Comparison of ENCODE assay signal across 13 cellular contexts in genomic region chr1:108041360-108042143, GRCh38.
DNase-seq lines count a peak whose midpoint lies in the region; ATAC-seq and TF ChIP-seq lines count a peak whose summit lies in the region.
"Had no signal": no experiment of that assay in that cellular context is flagged by ENCODE, and none has a peak within 500 bp of the region (broad histone marks: within the 10 kb centered on the region; RNA-seq: fewer than 3 reads in every experiment).

No MANE protein-coding gene starts in this region.

- peak overlapping the region in 7 of 8 donors; percentile 8 to 71 (median 45) for H3K4me3 Mint-ChIP-seq in naive B cell
- H3K4me3 Mint-ChIP-seq: HFFc6 had no signal

- peak; percentile 13 for DNase-seq in GM06990 (ENCODE audit: extremely low read depth, insufficient read length)
- DNase-seq in KG1 (lab: John Stamatoyannopoulos, UW): peak; percentile 74
- no peak for DNase-seq in activated naive CD4-positive, alpha-beta T cell treated with anti-CD3 and anti-CD28 coated beads, Interleukin-2, amount 50 U/mL, for 72 hours (ENCODE audit: low spot score in 2 of 2)
- peak; percentile 59 for DNase-seq in naive B cell
- DNase-seq in mesenteric fat pad (ENCODE audit: low spot score): no peak
- no peak for DNase-seq in left ventricle myocardium superior
- DNase-seq in PC-3: no peak
- DNase-seq: HFFc6, kidney glomerular epithelial cell, NCI-H1436 treated with DMSO at 0.1 percent for 48 hours, PC-9 had no signal

- H3F3A ChIP-seq in PC-3 (ENCODE audit: low read length, unreplicated experiment): no peaks in the 10 kb centered on the region

- H3K4me3 ChIP-seq in GM06990 (replicated peaks; ENCODE audit: low read depth, low read length): no peak overlapping the region
- H3K4me3 ChIP-seq in PC-3 (ENCODE audit: low read length): no peak overlapping the region
- H3K4me3 ChIP-seq: PC-9 had no signal

- H2AFZ ChIP-seq in PC-3 (ENCODE audit: low read length): no peak overlapping the region
- H2AFZ ChIP-seq: PC-9 had no signal

- H3K36me3 Mint-ChIP-seq in activated naive CD4-positive, alpha-beta T cell treated with anti-CD3 and anti-CD28 coated beads, Interleukin-2, amount 50 U/mL, for 72 hours: peaks cover 5 to 13% of the 10 kb centered on the region in 2 donors
- peaks cover 4 to 21% of the 10 kb centered on the region in 2 donors for H3K36me3 Mint-ChIP-seq in naive B cell

- H3K79me2 ChIP-seq in PC-3 (ENCODE audit: low read length): no peaks in the 10 kb centered on the region

- no peaks in the 10 kb centered on the region for H3K9me2 ChIP-seq in PC-3 (replicated peaks; ENCODE audit: low read length)

- peak; percentile 76 to 95 for ATAC-seq in activated naive CD4-positive, alpha-beta T cell treated with anti-CD3 and anti-CD28 coated beads, Interleukin-2, amount 50 U/mL, for 72 hours
- ATAC-seq in naive B cell (ENCODE audit: low read depth in 2 of 2) (peak; percentile 55 to 62), left ventricle myocardium superior (no peak), HG03521 (IDR thresholded peaks at IDR 0.05; ENCODE audit: unreplicated experiment) (no peak), PC-3 (no peak)

- no peaks in the 10 kb centered on the region for H3K4me1 ChIP-seq in PC-3 (ENCODE audit: insufficient read depth, low read length)

- intact Hi-C loops in left ventricle myocardium superior (cut with micrococcal nuclease): no loop called here
- intact Hi-C loops in PC-3 (cut with micrococcal nuclease): no loop called here

- no peak overlapping the region for H3K9ac ChIP-seq in PC-3 (ENCODE audit: low read length)

- TF ChIP-seq CTCF in GM06990 (IDR thresholded peaks at IDR 0.05; ENCODE audit: insufficient read depth, low read length, poor library complexity, severe bottlenecking) (no peak), PC-3 (conservative IDR thresholded peaks at IDR 0.05; ENCODE audit: low read depth, low read length) (no peak)

- H3K36me3 ChIP-seq in GM06990 (ENCODE audit: control insufficient read depth, insufficient read depth, low read length) (no peaks in the 10 kb centered on the region), PC-3 (ENCODE audit: low read depth, low read length) (no peaks in the 10 kb centered on the region)

- H3K27me3 Mint-ChIP-seq in naive B cell: no peaks in the 10 kb centered on the region

- peaks cover 36 to 55% (median 50%) of the 10 kb centered on the region in 3 donors for H3K4me1 Mint-ChIP-seq in naive B cell

- BruUV-seq in PC-3 (replicated peaks; lab: Mats Ljungman, UMichigan): no TSS peak

- H3K4me2 ChIP-seq in PC-3 (ENCODE audit: low read length): no peak overlapping the region
- H3K4me2 ChIP-seq: PC-9 had no signal

- H3K9me3 Mint-ChIP-seq in activated naive CD4-positive, alpha-beta T cell treated with anti-CD3 and anti-CD28 coated beads, Interleukin-2, amount 50 U/mL, for 72 hours: peaks cover 0 to 8% of the 10 kb centered on the region in 2 donors
- H3K9me3 Mint-ChIP-seq in naive B cell: peaks cover 0 to 4% (median 0%) of the 10 kb centered on the region in 7 donors
- H3K9me3 Mint-ChIP-seq: HFFc6 had no signal

- H3K9me3 ChIP-seq in PC-3 (ENCODE audit: low read length): no peaks in the 10 kb centered on the region

- H3K27me3 ChIP-seq in GM06990 (replicated peaks; ENCODE audit: control insufficient read depth, insufficient read depth, low read length) (no peaks in the 10 kb centered on the region; the same call in 1 of the 2 replicates), PC-3 (ENCODE audit: low read length) (no peaks in the 10 kb centered on the region)

- H3K27ac Mint-ChIP-seq in activated naive CD4-positive, alpha-beta T cell treated with anti-CD3 and anti-CD28 coated beads, Interleukin-2, amount 50 U/mL, for 72 hours: peak overlapping the region in 1 of 2 donors; percentile 63
- peak overlapping the region; percentile 55 to 92 (median 76) for H3K27ac Mint-ChIP-seq in naive B cell
- H3K27ac Mint-ChIP-seq: HFFc6 had no signal

- no peaks in the 10 kb centered on the region for H4K20me1 ChIP-seq in PC-3 (ENCODE audit: low read length)

- H3K27ac ChIP-seq in PC-3 (ENCODE audit: low read length): no peak overlapping the region
- H3K27ac ChIP-seq: HL-60, PC-9 had no signal

- CTCF ChIA-PET in PC-3 (lab: Charles Lee): no interaction called here

- POLR2A ChIA-PET in PC-3 (lab: Charles Lee; ENCODE audit: unreplicated experiment): no interaction called here

Comparison
In these comparisons a context has a peak if more than half of its experiments do, and no peak if none do; other contexts are left out.
1. DNase-seq: peak in GM06990 (single experiment), KG1 (single experiment) and naive B cell (single experiment); none in activated naive CD4-positive, alpha-beta T cell treated with anti-CD3 and anti-CD28 coated beads, Interleukin-2, amount 50 U/mL, for 72 hours (0 of 2), mesenteric fat pad (single experiment), left ventricle myocardium superior (single experiment) and PC-3 (single experiment).
2. ATAC-seq: peak in activated naive CD4-positive, alpha-beta T cell treated with anti-CD3 and anti-CD28 coated beads, Interleukin-2, amount 50 U/mL, for 72 hours (2 of 2) and naive B cell (2 of 2); none in left ventricle myocardium superior (single experiment), HG03521 (single experiment) and PC-3 (single experiment).